In the genomic region with DNA sequence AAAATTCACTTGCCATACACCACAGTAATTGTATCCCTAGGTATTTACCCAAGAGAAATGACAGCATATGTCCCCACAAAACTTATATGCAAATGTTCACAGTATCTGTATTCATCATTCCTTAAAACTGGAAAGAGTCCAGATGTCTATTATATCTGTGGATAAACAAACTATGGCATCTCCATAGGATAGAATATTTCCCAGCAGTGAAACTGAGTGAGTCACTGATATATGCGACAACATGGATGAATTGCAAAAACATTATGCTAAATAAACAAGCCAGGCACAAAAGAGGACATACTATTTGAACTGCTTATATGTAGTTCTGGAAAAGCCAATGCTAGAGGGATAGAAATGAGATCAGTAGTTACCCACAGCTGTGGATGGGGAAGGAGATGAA, we compare ENCODE assay signal across 31 cellular contexts.
A peak's percentile ranks its signal among the peaks of the same experiment; 100 is the strongest.
DNase-seq lines count a peak whose midpoint lies in the region; ATAC-seq, FAIRE-seq and TF ChIP-seq lines count a peak whose summit lies in the region.
"Had no signal": no experiment of that assay in that cellular context is flagged by ENCODE, and none has a peak within 500 bp of the region (broad histone marks: within the 10 kb centered on the region; RNA-seq: fewer than 3 reads in every experiment).

No MANE protein-coding gene starts in this region.

- no peak overlapping the region for H3K9ac ChIP-seq in smooth muscle cell (ENCODE audit: low read depth)
- no peak overlapping the region for H3K9ac ChIP-seq in kidney (ENCODE audit: low read length in 2 of 2)

- CTCF ChIA-PET in MCF 10A (lab: Yijun Ruan, JAX): no interaction called here

- H3K4me1 ChIP-seq in breast epithelium (no peaks in the 10 kb centered on the region), smooth muscle cell (ENCODE audit: low read depth) (no peaks in the 10 kb centered on the region), kidney (ENCODE audit: control insufficient read depth in 1 of 2, insufficient read depth in 1 of 2, low read depth in 1 of 2, low read length in 2 of 2) (no peaks in the 10 kb centered on the region)
- H3K4me1 ChIP-seq: gastrocnemius medialis, left lung, Peyer's patch had no signal

- peaks cover 7% of the 10 kb centered on the region for H3K4me1 Mint-ChIP-seq in MCF 10A (ENCODE audit: insufficient read depth, unreplicated experiment)
- H3K4me1 Mint-ChIP-seq: mesothelial cell of epicardium, natural killer cell had no signal

- no peaks in the 10 kb centered on the region for H3K9me3 ChIP-seq in breast epithelium
- H3K9me3 ChIP-seq in smooth muscle cell (replicated peaks; ENCODE audit: low read depth): no peaks in the 10 kb centered on the region
- H3K9me3 ChIP-seq in kidney (ENCODE audit: control insufficient read depth in 1 of 2, low read length in 2 of 2): no peaks in the 10 kb centered on the region
- H3K9me3 ChIP-seq: gastrocnemius medialis, left lung, ovary, Peyer's patch had no signal

- H2AFZ ChIP-seq in smooth muscle cell (ENCODE audit: low read depth): peak overlapping the region; percentile 71

- intact Hi-C loops in MCF 10A (cut with micrococcal nuclease) (no loop called here), breast epithelium (cut with DNase I; ENCODE audit: low total_unique reads) (no loop called here), kidney (cut with DNase I) (no loop called here)

- in situ Hi-C loops in G401 (cut with HindIII; ENCODE audit: low sequenced_read_pairs): no loop called here

- no peak for TF ChIP-seq POLR2A in breast epithelium (IDR thresholded peaks at IDR 0.05)

- H3K27ac Mint-ChIP-seq in MCF 10A (ENCODE audit: low read depth, unreplicated experiment): no peak overlapping the region
- H3K27ac Mint-ChIP-seq: activated CD8-positive, alpha-beta T cell treated with anti-CD3 and anti-CD28 coated beads, Interleukin-2, amount 10 ng/mL, durations not matched to agents 7 days and 5 days; mesothelial cell of epicardium; natural killer cell; T-helper 1 cell treated with Interleukin-12 subunit alpha and Interleukin-12 subunit beta and Interleukin-4 antibody, amounts not matched to agents 30 μg/mL and 1 μg/mL, for 36 hours had no signal

- H3K79me2 ChIP-seq in smooth muscle cell (ENCODE audit: low read depth): no peaks in the 10 kb centered on the region

- WGBS in smooth muscle cell (ENCODE audit: low lambda C conversion rate): 47% methylated on average over 1 of the region's 1 CpG

- H3K36me3 ChIP-seq in breast epithelium (no peaks in the 10 kb centered on the region), smooth muscle cell (ENCODE audit: low read depth) (no peaks in the 10 kb centered on the region), kidney (ENCODE audit: control insufficient read depth in 1 of 2, insufficient read depth in 2 of 2, low read length in 2 of 2) (no peaks in the 10 kb centered on the region)
- H3K36me3 ChIP-seq: gastrocnemius medialis, left lung, ovary, Peyer's patch had no signal

- H3K4me2 ChIP-seq in smooth muscle cell: peak overlapping the region; percentile 18

- ATAC-seq in GM18502 (IDR thresholded peaks at IDR 0.05; ENCODE audit: poor library complexity, unreplicated experiment): no peak
- ATAC-seq: activated CD8-positive, alpha-beta T cell treated with anti-CD3 and anti-CD28 coated beads, Interleukin-2, amount 10 ng/mL, durations not matched to agents 7 days and 5 days; gastrocnemius medialis; left lung; natural killer cell; right cardiac atrium; stimulated activated naive CD8-positive, alpha-beta T cell treated with anti-CD3 and anti-CD28 coated beads, Interleukin-15, Interleukin-2, amounts not matched to agents 100 U/mL and 50 U/mL, for 24 hours had no signal

- no peak for FAIRE-seq in kidney (lab: Jason Lieb, UNC)
- FAIRE-seq: GM12892 had no signal

- H3K4me3 Mint-ChIP-seq in MCF 10A (ENCODE audit: unreplicated experiment): no peak overlapping the region
- H3K4me3 Mint-ChIP-seq: activated CD8-positive, alpha-beta T cell treated with anti-CD3 and anti-CD28 coated beads, Interleukin-2, amount 10 ng/mL, durations not matched to agents 7 days and 5 days; mesothelial cell of epicardium; natural killer cell; T-helper 1 cell treated with Interleukin-12 subunit alpha and Interleukin-12 subunit beta and Interleukin-4 antibody, amounts not matched to agents 30 μg/mL and 1 μg/mL, for 36 hours had no signal

- POLR2A ChIA-PET in MCF 10A (lab: Yijun Ruan, JAX): interaction anchor here (0.6 kb wide), 1 partner anchor 228 kb away, joined by 3 read pairs; no protein-coding TSS in a partner anchor

- H3K27me3 ChIP-seq in breast epithelium (no peaks in the 10 kb centered on the region), smooth muscle cell (ENCODE audit: low read depth) (no peaks in the 10 kb centered on the region)
- H3K27me3 ChIP-seq: gastrocnemius medialis, left lung, ovary, Peyer's patch had no signal

- no peaks in the 10 kb centered on the region for H3K36me3 Mint-ChIP-seq in MCF 10A (ENCODE audit: insufficient read depth, unreplicated experiment)
- H3K36me3 Mint-ChIP-seq: mesothelial cell of epicardium, natural killer cell had no signal

- H3K27ac ChIP-seq in breast epithelium (no peak overlapping the region), smooth muscle cell (ENCODE audit: low read depth) (no peak overlapping the region), kidney (ENCODE audit: low read depth in 2 of 2, low read length in 2 of 2) (no peak overlapping the region)
- H3K27ac ChIP-seq: gastrocnemius medialis, left lung, ovary, Peyer's patch had no signal

- BruUV-seq in MCF 10A (replicated peaks; lab: Mats Ljungman, UMichigan): no TSS peak

- TF ChIP-seq CTCF in MCF 10A (IDR thresholded peaks at IDR 0.05; ENCODE audit: unreplicated experiment): no peak
- no peak for TF ChIP-seq CTCF in breast epithelium (IDR thresholded peaks at IDR 0.05)
- TF ChIP-seq CTCF in epithelial cell of esophagus (IDR thresholded peaks at IDR 0.05; ENCODE audit: insufficient read depth, low read depth, low read length, missing control alignments): no peak
- TF ChIP-seq CTCF in smooth muscle cell (IDR thresholded peaks at IDR 0.05; ENCODE audit: borderline replicate concordance, insufficient read depth, poor library complexity, severe bottlenecking): no peak
- TF ChIP-seq CTCF in kidney (IDR thresholded peaks at IDR 0.05; ENCODE audit: borderline replicate concordance, extremely low read depth, insufficient read depth): no peak

- no peaks in the 10 kb centered on the region for H4K20me1 ChIP-seq in smooth muscle cell (ENCODE audit: low read depth)

- H3K9me3 Mint-ChIP-seq in MCF 10A (ENCODE audit: unreplicated experiment): no peaks in the 10 kb centered on the region
- H3K9me3 Mint-ChIP-seq: mesothelial cell of epicardium; T-helper 1 cell treated with Interleukin-12 subunit alpha and Interleukin-12 subunit beta and Interleukin-4 antibody, amounts not matched to agents 30 μg/mL and 1 μg/mL, for 36 hours had no signal

- no peaks in the 10 kb centered on the region for H3K27me3 Mint-ChIP-seq in MCF 10A (ENCODE audit: insufficient read depth, unreplicated experiment)

- H3K4me3 ChIP-seq in breast epithelium (no peak overlapping the region), epithelial cell of esophagus (ENCODE audit: low read length) (no peak overlapping the region), smooth muscle cell (no peak overlapping the region), kidney (ENCODE audit: low read length in 2 of 2) (no peak overlapping the region)
- H3K4me3 ChIP-seq: gastrocnemius medialis, left lung, ovary, Peyer's patch had no signal

- H3F3A ChIP-seq in smooth muscle cell (ENCODE audit: low read depth): peaks cover 3% of the 10 kb centered on the region

- DNase-seq in MCF 10A (ENCODE audit: unreplicated experiment) (peak; percentile 34), breast epithelium (ENCODE audit: low spot score in 2 of 2) (no peak), NCI-H748 treated with DMSO at 0.1 percent for 48 hours (lab: John Stamatoyannopoulos, UW) (peak; percentile 39), epithelial cell of esophagus (ENCODE audit: low read depth) (peak; percentile 14), smooth muscle cell (lab: John Stamatoyannopoulos, UW; ENCODE audit: unreplicated experiment) (no peak), kidney (no peak), G401 (ENCODE audit: low spot score) (no peak)
- DNase-seq: ACHN; activated CD4-positive, alpha-beta T cell treated with anti-CD3 and anti-CD28 coated beads for 1 hour; activated CD8-positive, alpha-beta T cell treated with anti-CD3 and anti-CD28 coated beads, Interleukin-2, amount 10 ng/mL, durations not matched to agents 7 days and 5 days; activated effector memory CD4-positive, alpha-beta T cell treated with anti-CD3 and anti-CD28 coated beads, Interleukin-2, amount 50 U/mL, for 16 hours; activated T-cell treated with anti-CD3 and anti-CD28 coated beads for 4 hours; DMS79 treated with DMSO at 0.1 percent for 48 hours; effector CD4-positive, alpha-beta T cell; erythroblast; gastrocnemius medialis; hypothalamus; left lung; MM.1S; natural killer cell; NCI-H146; NK-92 treated with Interleukin-12 subunit alpha and Interleukin-12 subunit beta, amount 100 ng/mL, for 24 hours; ovary; Peyer's patch; right cardiac atrium; stimulated activated CD4-positive, alpha-beta T cell treated with anti-CD3 and anti-CD28 coated beads, Interleukin-4, amount 100 ng/mL, for 4 hours; stimulated activated naive CD8-positive, alpha-beta T cell treated with anti-CD3 and anti-CD28 coated beads, Interleukin-15, Interleukin-2, amounts not matched to agents 100 U/mL and 50 U/mL, for 24 hours had no signal

Comparison
In these comparisons a context has a peak if more than half of its experiments do, and no peak if none do; other contexts are left out.
1. DNase-seq: peak in MCF 10A (single experiment), NCI-H748 treated with DMSO at 0.1 percent for 48 hours (single experiment) and epithelial cell of esophagus (single experiment); none in breast epithelium (0 of 2), smooth muscle cell (single experiment), kidney (single experiment) and G401 (single experiment).